27 cellular contexts compared by ENCODE assay signal in genomic region chr14:98858561-98858960, GRCh38.
"Had no signal": no experiment of that assay in that cellular context is flagged by ENCODE, and none has a peak within 500 bp of the region (broad histone marks: within the 10 kb centered on the region; RNA-seq: fewer than 3 reads in every experiment).

No MANE protein-coding gene starts in this region.

- H3K36me3 ChIP-seq: colonic mucosa, esophagus muscularis mucosa, esophagus squamous epithelium, gastrocnemius medialis, gastroesophageal sphincter, heart left ventricle, heart right ventricle had no signal

- H3K4me3 ChIP-seq: colonic mucosa, dorsolateral prefrontal cortex, esophagus muscularis mucosa, esophagus squamous epithelium, gastrocnemius medialis, gastroesophageal sphincter, heart left ventricle, heart right ventricle had no signal

- DNase-seq: colonic mucosa; cortex of kidney; dermis blood vessel endothelial cell; dorsolateral prefrontal cortex; effector CD4-positive, alpha-beta T cell; effector CD8-positive, alpha-beta T cell; effector memory CD4-positive, alpha-beta T cell; effector memory CD8-positive, alpha-beta T cell; endodermal cell; erythroblast; esophagus squamous epithelium; foreskin fibroblast; foreskin keratinocyte; foreskin melanocyte; gastrocnemius medialis; glutamatergic neuron; head of caudate nucleus; heart left ventricle; heart right ventricle had no signal

- FAIRE-seq: colon, endometrium, endothelial cell of umbilical vein, frontal cortex had no signal

- H3K4me1 ChIP-seq: colonic mucosa, esophagus muscularis mucosa, esophagus squamous epithelium, foreskin keratinocyte, gastrocnemius medialis, gastroesophageal sphincter, heart left ventricle, heart right ventricle had no signal

- H3K9me3 ChIP-seq: colonic mucosa, esophagus muscularis mucosa, esophagus squamous epithelium, gastrocnemius medialis, gastroesophageal sphincter, heart left ventricle had no signal

- H3K27ac ChIP-seq: colonic mucosa, dorsolateral prefrontal cortex, epithelial cell of prostate, esophagus muscularis mucosa, esophagus squamous epithelium, foreskin keratinocyte, gastrocnemius medialis, gastroesophageal sphincter, heart left ventricle, heart right ventricle had no signal

- H3K27me3 ChIP-seq: colonic mucosa, gastrocnemius medialis had no signal

- ATAC-seq: effector memory CD8-positive, alpha-beta T cell; esophagus mucosa; foreskin keratinocyte; gastrocnemius medialis; heart right ventricle had no signal
